8 cellular contexts compared by ENCODE assay signal in the genomic region with DNA sequence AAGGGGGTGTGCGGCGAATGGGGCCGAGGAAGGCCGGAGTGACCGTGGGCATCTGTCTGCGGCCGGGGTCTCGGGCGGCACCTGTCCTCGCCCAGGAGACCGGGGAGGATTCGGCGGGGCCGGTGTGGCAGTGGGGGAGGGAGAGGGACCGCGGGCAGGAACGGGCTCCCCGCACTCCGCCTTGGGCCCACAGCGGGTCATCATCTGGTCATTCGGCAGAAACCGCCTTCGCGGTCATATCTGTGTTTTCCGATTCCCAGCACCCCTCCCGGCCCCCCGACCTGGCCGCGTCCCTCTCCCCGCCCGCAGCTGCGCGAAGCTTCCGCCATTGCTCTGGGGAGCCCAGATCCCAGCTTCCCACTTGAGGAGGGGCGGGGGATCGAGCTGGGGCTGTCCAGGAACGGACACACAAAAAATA. TPM values are rescaled to one million over a fixed set of nuclear protein-coding genes. Genes with fewer than 3 reads are reported as not detected.
A peak's percentile ranks its signal among the peaks of the same experiment; 100 is the strongest.
DNase-seq lines count a peak whose midpoint lies in the region; ATAC-seq and TF ChIP-seq lines count a peak whose summit lies in the region.

No MANE protein-coding gene starts in this region.

- H3K36me3 Mint-ChIP-seq in activated CD4-positive, alpha-beta T cell treated with anti-CD3 and anti-CD28 coated beads, Interleukin-2, amount 10 ng/mL, durations not matched to agents 7 days and 5 days (ENCODE audit: low read depth): peaks cover 7% of the 10 kb centered on the region

- no peaks in the 10 kb centered on the region for H3F3A ChIP-seq in OCI-LY1 (ENCODE audit: insufficient read depth, low read length)

- H3K9me2 ChIP-seq in OCI-LY1 (ENCODE audit: low read depth, low read length): no peaks in the 10 kb centered on the region

- H3K27ac ChIP-seq in OCI-LY1 (ENCODE audit: low read depth, low read length, poor library complexity, severe bottlenecking) (no peak overlapping the region), left lung (peak overlapping the region; percentile 89 to 96), stomach (peak overlapping the region; percentile 89 to 96 (median 92))

- H3K27ac Mint-ChIP-seq in activated CD4-positive, alpha-beta T cell treated with anti-CD3 and anti-CD28 coated beads, Interleukin-2, amount 10 ng/mL, durations not matched to agents 7 days and 5 days: peak overlapping the region; percentile 80

- H3K9me3 ChIP-seq in OCI-LY1 (ENCODE audit: low read length) (no peaks in the 10 kb centered on the region), left lung (no peaks in the 10 kb centered on the region), stomach (no peaks in the 10 kb centered on the region)

- no peak for DNase-seq in activated CD4-positive, alpha-beta T cell treated with anti-CD3 and anti-CD28 coated beads, Interleukin-2, amount 10 ng/mL, durations not matched to agents 7 days and 5 days
- no peak for DNase-seq in activated CD4-positive, alpha-beta T cell treated with anti-CD3 and anti-CD28 coated beads for 1 hour
- DNase-seq in dedifferentiated amniotic fluid mesenchymal stem cell (ENCODE audit: extremely low spot score) (peak; percentile 56), left lung (peak; percentile 74 to 89), stomach (peak; percentile 51), germinal center (ENCODE audit: low spot score) (no peak)

- no peaks in the 10 kb centered on the region for H4K20me1 ChIP-seq in OCI-LY1 (ENCODE audit: insufficient read depth, low read length)

- H3K4me3 Mint-ChIP-seq in activated CD4-positive, alpha-beta T cell treated with anti-CD3 and anti-CD28 coated beads, Interleukin-2, amount 10 ng/mL, durations not matched to agents 7 days and 5 days: peak overlapping the region; percentile 86

- no peak overlapping the region for H2AFZ ChIP-seq in OCI-LY1 (ENCODE audit: low read length)

- H3K4me1 Mint-ChIP-seq in activated CD4-positive, alpha-beta T cell treated with anti-CD3 and anti-CD28 coated beads, Interleukin-2, amount 10 ng/mL, durations not matched to agents 7 days and 5 days: peaks cover 48% of the 10 kb centered on the region

- peak overlapping the region; percentile 84 for H3K4me2 ChIP-seq in OCI-LY1 (ENCODE audit: low read length)

- CTCF ChIA-PET in activated CD4-positive, alpha-beta T cell treated with anti-CD3 and anti-CD28 coated beads, Interleukin-2, amount 10 ng/mL, durations not matched to agents 7 days and 5 days (lab: Charles Lee): interaction anchor here (1.1 kb wide), 1 partner anchor 216 kb away, joined by 3 read pairs; a partner anchor contains a TSS

- no peak for TF ChIP-seq POLR2A in stomach (IDR thresholded peaks at IDR 0.05)

- peaks cover 32% of the 10 kb centered on the region for H3K4me1 ChIP-seq in OCI-LY1 (ENCODE audit: insufficient read depth, low read length, severe bottlenecking)
- peaks cover 12 to 36% of the 10 kb centered on the region in 2 donors for H3K4me1 ChIP-seq in left lung
- peaks cover 35 to 54% (median 42%) of the 10 kb centered on the region in 4 donors for H3K4me1 ChIP-seq in stomach

- no peak for TF ChIP-seq CTCF in OCI-LY1 (IDR thresholded peaks at IDR 0.05; ENCODE audit: low read length)
- no peak for TF ChIP-seq CTCF in left lung (IDR thresholded peaks at IDR 0.05)
- TF ChIP-seq CTCF in stomach (IDR thresholded peaks at IDR 0.05): no peak

- no peaks in the 10 kb centered on the region for H3K9me3 Mint-ChIP-seq in activated CD4-positive, alpha-beta T cell treated with anti-CD3 and anti-CD28 coated beads, Interleukin-2, amount 10 ng/mL, durations not matched to agents 7 days and 5 days

- ATAC-seq in left lung: peak; percentile 63
- ATAC-seq in HG02970 (IDR thresholded peaks at IDR 0.05; ENCODE audit: low FRiP score, unreplicated experiment): no peak

- WGBS in stomach, 5 donors: 0 to 3% (median 0%) methylated on average over 25 to 37 of the region's 37 CpGs

- TF ChIP-seq EP300 in stomach (IDR thresholded peaks at IDR 0.05): no peak

- intact Hi-C loops in left lung (cut with DNase I): loop anchor here in 1 of 2 donors (10.0 kb wide), 1 partner anchor 252 kb away; no protein-coding TSS in a partner anchor
- intact Hi-C loops in stomach (cut with DNase I; ENCODE audit: low total_unique reads): no loop called here

- H3K4me3 ChIP-seq in OCI-LY1 (ENCODE audit: low read depth, low read length, poor library complexity, severe bottlenecking): peak overlapping the region; percentile 90
- H3K4me3 ChIP-seq in left lung: peak overlapping the region; percentile 64 to 88
- H3K4me3 ChIP-seq in stomach: peak overlapping the region; percentile 58 to 88 (median 82)

- peak overlapping the region; percentile 61 for H3K9ac ChIP-seq in OCI-LY1 (ENCODE audit: low read length)

- peaks cover 5% of the 10 kb centered on the region for H3K27me3 Mint-ChIP-seq in activated CD4-positive, alpha-beta T cell treated with anti-CD3 and anti-CD28 coated beads, Interleukin-2, amount 10 ng/mL, durations not matched to agents 7 days and 5 days

- 0 out of 2 replicates have a peak, but pooled peaks cover 5% of the 10 kb centered on the region for H3K27me3 ChIP-seq in OCI-LY1 (ENCODE audit: insufficient read depth, low read length)
- H3K27me3 ChIP-seq in left lung: no peaks in the 10 kb centered on the region
- no peaks in the 10 kb centered on the region for H3K27me3 ChIP-seq in stomach

- H3K79me2 ChIP-seq in OCI-LY1 (ENCODE audit: insufficient read depth, low read length): no peaks in the 10 kb centered on the region

- H3K36me3 ChIP-seq in OCI-LY1 (ENCODE audit: insufficient read depth, low read length) (peaks cover 20% of the 10 kb centered on the region), left lung (peaks cover 0 to 10% of the 10 kb centered on the region in 2 donors), stomach (peaks cover 6 to 17% (median 15%) of the 10 kb centered on the region in 4 donors)

- POLR2A ChIA-PET in activated CD4-positive, alpha-beta T cell treated with anti-CD3 and anti-CD28 coated beads, Interleukin-2, amount 10 ng/mL, durations not matched to agents 7 days and 5 days (lab: Charles Lee): no interaction called here

RNA-seq across cellular contexts. Expression of a gene that starts 0.8 kb away (rescaled TPM):
- 10 to 100 TPM; 56.0 to 60.5 TPM for total RNA-seq in activated CD4-positive, alpha-beta T cell treated with anti-CD3 and anti-CD28 coated beads, Interleukin-2, amount 10 ng/mL, durations not matched to agents 7 days and 5 days
- 10 to 100 TPM; 63.0 to 80.0 TPM for total RNA-seq in left lung
- total RNA-seq in stomach: 10 to 100 TPM; 15.4 to 46.0 (median 32.9) TPM
- 10 to 100 TPM in 2 of 3 donors, 1 to 10 TPM in 1; 8.9 to 20.3 (median 14.6) TPM for polyA plus RNA-seq in stomach

RNA-seq across cellular contexts. Expression of a gene that starts 29.0 kb away (rescaled TPM):
- total RNA-seq in activated CD4-positive, alpha-beta T cell treated with anti-CD3 and anti-CD28 coated beads, Interleukin-2, amount 10 ng/mL, durations not matched to agents 7 days and 5 days: 1 to 10 TPM; 1.1 to 1.2 TPM
- total RNA-seq in left lung: 1 to 10 TPM; 4.5 to 5.3 TPM
- 10 to 100 TPM in 2 of 5 donors, 1 to 10 TPM in 3; 1.2 to 19.6 (median 4.1) TPM for total RNA-seq in stomach
- 1 to 10 TPM in 2 of 3 donors, under 1 TPM in 1; 0.46 to 2.4 (median 2.2) TPM for polyA plus RNA-seq in stomach

Comparison
In these comparisons a context has a peak if more than half of its experiments do, and no peak if none do; other contexts are left out.
1. DNase-seq: peak in dedifferentiated amniotic fluid mesenchymal stem cell (single experiment), left lung (2 of 2) and stomach (single experiment); none in activated CD4-positive, alpha-beta T cell treated with anti-CD3 and anti-CD28 coated beads, Interleukin-2, amount 10 ng/mL, durations not matched to agents 7 days and 5 days (single experiment), activated CD4-positive, alpha-beta T cell treated with anti-CD3 and anti-CD28 coated beads for 1 hour (single experiment) and germinal center (single experiment).
2. Peak in every context shown above with its lines, with median percentiles within 50 percentile points of each other: H3K4me3 ChIP-seq.